ENCODE assay signal across 14 cellular contexts in the genomic region with DNA sequence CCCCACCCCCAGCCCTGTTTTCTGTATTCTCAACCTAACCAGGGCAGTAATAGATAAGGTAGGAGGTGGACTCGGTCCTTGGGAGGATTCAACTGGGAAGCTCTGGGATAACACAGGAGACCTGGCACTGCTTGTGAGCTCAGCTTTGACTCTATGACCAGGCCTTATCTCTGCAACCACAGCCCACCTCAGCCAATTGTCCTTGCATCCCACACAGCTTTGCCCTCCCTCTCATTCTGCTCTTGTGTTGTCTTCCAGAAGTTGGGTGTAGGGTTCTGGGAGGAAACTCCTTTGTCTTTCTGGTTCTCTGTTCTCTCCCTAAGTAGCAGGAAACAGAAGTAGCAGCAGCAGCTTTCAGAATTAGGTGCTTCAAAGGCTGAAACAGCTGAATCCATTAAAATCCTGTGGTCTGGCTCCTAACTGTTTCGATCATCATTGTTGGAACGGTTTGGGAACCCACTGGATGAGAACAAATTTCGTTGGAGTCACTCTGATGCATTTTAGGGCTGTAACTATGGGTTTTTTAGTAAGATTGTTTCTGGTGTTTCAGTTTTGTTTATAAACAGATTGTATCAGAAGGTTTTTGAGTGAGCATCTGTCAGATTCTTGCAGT. TPM values are rescaled to one million over a fixed set of nuclear protein-coding genes. Genes with fewer than 3 reads are reported as not detected.
A peak's percentile ranks its signal among the peaks of the same experiment; 100 is the strongest.
DNase-seq lines count a peak whose midpoint lies in the region; TF ChIP-seq lines count a peak whose summit lies in the region.
"Had no signal": no experiment of that assay in that cellular context is flagged by ENCODE, and none has a peak within 500 bp of the region (broad histone marks: within the 10 kb centered on the region; RNA-seq: fewer than 3 reads in every experiment).

No MANE protein-coding gene starts in this region.

- no peak for TF ChIP-seq EP300 in esophagus muscularis mucosa (IDR thresholded peaks at IDR 0.05)

- intact Hi-C loops in esophagus muscularis mucosa (cut with DNase I): no loop called here

- DNase-seq in GM03348 (ENCODE audit: low spot score) (peak; percentile 29), astrocyte of the spinal cord (ENCODE audit: low read depth, low spot score) (peak; percentile 36), myocyte (ENCODE audit: low read depth) (peak; percentile 56), Peyer's patch (no peak), NCI-H2081 (lab: John Stamatoyannopoulos, UW) (no peak), esophagus muscularis mucosa (ENCODE audit: extremely low spot score) (no peak)
- no peak for DNase-seq in activated CD8-positive, alpha-beta memory T cell treated with anti-CD3 and anti-CD28 coated beads, Interleukin-2, amount 50 U/mL, for 48 hours
- DNase-seq: activated CD4-positive, alpha-beta T cell treated with anti-CD3 and anti-CD28 coated beads, Interleukin-2, amount 50 U/mL, for 1 hour; central memory CD4-positive, alpha-beta T cell; erythroblast; Karpas-422; natural killer cell had no signal

- in situ Hi-C loops in astrocyte of the spinal cord (cut with HindIII; ENCODE audit: low sequenced_read_pairs): no loop called here

- H3K27ac ChIP-seq in HEK293 (ENCODE audit: extremely low read depth, low read depth, low read length): no peak overlapping the region
- H3K27ac ChIP-seq in Peyer's patch: no peak overlapping the region
- no peak overlapping the region for H3K27ac ChIP-seq in esophagus muscularis mucosa (replicated peaks in 1 of 4)
- H3K27ac ChIP-seq: SJSA1 had no signal

- H3K9me3 ChIP-seq in HEK293 (ENCODE audit: control insufficient read depth, insufficient read depth, low read depth, low read length): no peaks in the 10 kb centered on the region
- no peaks in the 10 kb centered on the region for H3K9me3 ChIP-seq in Peyer's patch
- H3K9me3 ChIP-seq in esophagus muscularis mucosa: no peaks in the 10 kb centered on the region
- H3K9me3 ChIP-seq: SJSA1 had no signal

- no peaks in the 10 kb centered on the region for H3K27me3 ChIP-seq in Peyer's patch
- H3K27me3 ChIP-seq in esophagus muscularis mucosa: no peaks in the 10 kb centered on the region
- H3K27me3 ChIP-seq: SJSA1 had no signal

- TF ChIP-seq CTCF in HEK293 (tag by site-specific recombination; IDR thresholded peaks at IDR 0.05) (no peak), astrocyte of the spinal cord (IDR thresholded peaks at IDR 0.05; ENCODE audit: low read depth, low read length) (no peak), Peyer's patch (IDR thresholded peaks at IDR 0.05) (no peak), esophagus muscularis mucosa (IDR thresholded peaks at IDR 0.05) (no peak)

- CTCF ChIA-PET in HEK293 (lab: Yijun Ruan, JAX): interaction anchor here (0.9 to 1.5 kb wide), 2 partner anchors 27 to 33 kb away, joined by 3 to 4 read pairs; no protein-coding TSS in a partner anchor

- H3K4me3 ChIP-seq in HEK293 (ENCODE audit: low read depth, low read length) (no peak overlapping the region), astrocyte of the spinal cord (ENCODE audit: low read depth, low read length) (no peak overlapping the region), Peyer's patch (no peak overlapping the region), esophagus muscularis mucosa (no peak overlapping the region)
- H3K4me3 ChIP-seq: SJSA1 had no signal

- no peak for TF ChIP-seq POLR2A in Peyer's patch (IDR thresholded peaks at IDR 0.05)
- no peak for TF ChIP-seq POLR2A in esophagus muscularis mucosa (IDR thresholded peaks at IDR 0.05; ENCODE audit: low read depth)

- H3K4me1 ChIP-seq in HEK293 (ENCODE audit: control insufficient read depth, insufficient read depth, low read length) (no peaks in the 10 kb centered on the region), Peyer's patch (no peaks in the 10 kb centered on the region), esophagus muscularis mucosa (peaks cover 6 to 14% (median 12%) of the 10 kb centered on the region in 4 donors)
- H3K4me1 ChIP-seq: SJSA1 had no signal

- POLR2A ChIA-PET in HEK293 (lab: Yijun Ruan, JAX): no interaction called here

- WGBS in esophagus muscularis mucosa: 57% methylated on average over 4 of the region's 4 CpGs

- H3K36me3 ChIP-seq in HEK293 (ENCODE audit: control insufficient read depth in 2 of 2, insufficient read depth in 1 of 2, low read length in 2 of 2) (no peaks in the 10 kb centered on the region), Peyer's patch (no peaks in the 10 kb centered on the region), esophagus muscularis mucosa (no peaks in the 10 kb centered on the region)
- H3K36me3 ChIP-seq: SJSA1 had no signal

TF ChIP-seq in HEK293, 187 proteins besides CTCF, POLR2A, EP300 and RAD21:
- TF ChIP-seq, protein P1, sequence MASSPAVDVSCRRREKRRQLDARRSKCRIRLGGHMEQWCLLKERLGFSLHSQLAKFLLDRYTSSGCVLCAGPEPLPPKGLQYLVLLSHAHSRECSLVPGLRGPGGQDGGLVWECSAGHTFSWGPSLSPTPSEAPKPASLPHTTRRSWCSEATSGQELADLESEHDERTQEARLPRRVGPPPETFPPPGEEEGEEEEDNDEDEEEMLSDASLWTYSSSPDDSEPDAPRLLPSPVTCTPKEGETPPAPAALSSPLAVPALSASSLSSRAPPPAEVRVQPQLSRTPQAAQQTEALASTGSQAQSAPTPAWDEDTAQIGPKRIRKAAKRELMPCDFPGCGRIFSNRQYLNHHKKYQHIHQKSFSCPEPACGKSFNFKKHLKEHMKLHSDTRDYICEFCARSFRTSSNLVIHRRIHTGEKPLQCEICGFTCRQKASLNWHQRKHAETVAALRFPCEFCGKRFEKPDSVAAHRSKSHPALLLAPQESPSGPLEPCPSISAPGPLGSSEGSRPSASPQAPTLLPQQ (tag by site-specific recombination; IDR thresholded peaks at IDR 0.05): no peak
- TF ChIP-seq ZNF426 (tag by site-specific recombination; IDR thresholded peaks at IDR 0.05) (no peak), ZFHX2 (tag by site-specific recombination; conservative IDR thresholded peaks at IDR 0.05) (peak; percentile 54; the same call in 1 of the 2 replicates), SCRT2 (tag by site-specific recombination; IDR thresholded peaks at IDR 0.05) (no peak), ZNF248 (tag by site-specific recombination; IDR thresholded peaks at IDR 0.05) (no peak), EGR2 (tag by site-specific recombination; IDR thresholded peaks at IDR 0.05; ENCODE audit: low read depth) (peak; percentile 49; the same call in 1 of the 2 replicates), ZNF792 (tag by site-specific recombination; IDR thresholded peaks at IDR 0.05) (no peak), MEIS1 (CRISPR knock-in tag; IDR thresholded peaks at IDR 0.05; ENCODE audit: borderline replicate concordance) (no peak)

RNA-seq across cellular contexts. Expression of a gene that starts 32.4 kb away (rescaled TPM):
- total RNA-seq in myocyte: 19.3 and 21.7 TPM in 2 replicates
- 18.0 TPM for polyA plus RNA-seq in myocyte (2012)
- total RNA-seq in Peyer's patch: 10 to 100 TPM; 49.8 to 59.1 (median 52.5) TPM
- 10 to 100 TPM; 78.1 to 94.7 (median 85.1) TPM for total RNA-seq in esophagus muscularis mucosa

Comparison
In these comparisons a context has a peak if more than half of its experiments do, and no peak if none do; other contexts are left out.
1. DNase-seq: peak in GM03348 (single experiment), astrocyte of the spinal cord (single experiment) and myocyte (single experiment); none in activated CD8-positive, alpha-beta memory T cell treated with anti-CD3 and anti-CD28 coated beads, Interleukin-2, amount 50 U/mL, for 48 hours (single experiment), Peyer's patch (0 of 3), NCI-H2081 (0 of 2) and esophagus muscularis mucosa (single experiment).